In genomic region chr1:114250683-114251572, GRCh38 we compare ENCODE assay signal across 16 cellular contexts.
"Had no signal": no experiment of that assay in that cellular context is flagged by ENCODE, and none has a peak within 500 bp of the region (broad histone marks: within the 10 kb centered on the region; RNA-seq: fewer than 3 reads in every experiment).

No MANE protein-coding gene starts in this region.

- H3K4me3 ChIP-seq: lower lobe of right lung, stomach, testis had no signal

- H3K27ac ChIP-seq: lower lobe of right lung, stomach, testis had no signal

- H3K9me3 Mint-ChIP-seq: type B pancreatic cell had no signal

- H3K36me3 ChIP-seq: lower lobe of right lung, stomach had no signal

- H3K27me3 Mint-ChIP-seq: activated naive CD8-positive, alpha-beta T cell had no signal

- DNase-seq: activated CD4-positive, alpha-beta T cell treated with anti-CD3 and anti-CD28 coated beads, Interleukin-2, amount 50 U/mL, for 4 hours; dermis blood vessel endothelial cell; foreskin melanocyte; kidney glomerular epithelial cell; lower lobe of right lung; natural killer cell; nucleus accumbens; posterior cingulate gyrus; retina; small intestine; stimulated activated CD4-positive, alpha-beta T cell treated with anti-CD3 and anti-CD28 coated beads, Interleukin-4, amount 100 ng/mL, for 1 hour; stomach; testis had no signal

- ATAC-seq: lower lobe of right lung, natural killer cell had no signal

- H3K9me3 ChIP-seq: testis had no signal

- H3K27me3 ChIP-seq: stomach, testis had no signal

- H3K4me1 ChIP-seq: lower lobe of right lung, stomach, testis had no signal

- H3K4me3 Mint-ChIP-seq: activated naive CD8-positive, alpha-beta T cell; natural killer cell; T-helper 2 cell treated with Interferon-gamma antibody and Interleukin-4, amounts not matched to agents 5 μg/mL and 100 μg/mL, for 36 hours; type B pancreatic cell had no signal

- H3K27ac Mint-ChIP-seq: activated naive CD8-positive, alpha-beta T cell; natural killer cell; T-helper 2 cell treated with Interferon-gamma antibody and Interleukin-4, amounts not matched to agents 5 μg/mL and 100 μg/mL, for 36 hours; type B pancreatic cell had no signal

- H3K36me3 Mint-ChIP-seq: type B pancreatic cell had no signal
